ENCODE assay signal across 15 cellular contexts in genomic region chr19:1668048-1668338, GRCh38. TPM values are rescaled to one million over a fixed set of nuclear protein-coding genes. Genes with fewer than 3 reads are reported as not detected.
A peak's percentile ranks its signal among the peaks of the same experiment; 100 is the strongest.
DNase-seq lines count a peak whose midpoint lies in the region; ATAC-seq, FAIRE-seq and TF ChIP-seq lines count a peak whose summit lies in the region.
"Had no signal": no experiment of that assay in that cellular context is flagged by ENCODE, and none has a peak within 500 bp of the region (broad histone marks: within the 10 kb centered on the region; RNA-seq: fewer than 3 reads in every experiment).

No MANE protein-coding gene starts in this region.

- TF ChIP-seq EP300 in H1 (IDR thresholded peaks at IDR 0.05; ENCODE audit: borderline replicate concordance in 1 of 2, low read depth in 2 of 2, low read length in 2 of 2) = no peak

- peak overlapping the region; percentile 32; the same call in 1 of the 2 replicates for H2BK20ac ChIP-seq in H1 (ENCODE audit: low read length)

- H4K5ac ChIP-seq in H1 (ENCODE audit: insufficient read length, low read depth, low read length) = no peak overlapping the region

- no peak overlapping the region for H3K27ac Mint-ChIP-seq in activated naive CD8-positive, alpha-beta T cell
- no peak overlapping the region for H3K27ac Mint-ChIP-seq in activated naive CD8-positive, alpha-beta T cell treated with anti-CD3 and anti-CD28 coated beads for 36 hours
- no peak overlapping the region for H3K27ac Mint-ChIP-seq in stimulated activated naive CD8-positive, alpha-beta T cell treated with anti-CD3 and anti-CD28 coated beads, Interleukin-15, amount 100 ng/mL, for 72 hours
- no peak overlapping the region for H3K27ac Mint-ChIP-seq in activated CD4-positive, alpha-beta T cell treated with anti-CD3 and anti-CD28 coated beads for 36 hours

- peaks cover 24% of the 10 kb centered on the region for H3K4me1 ChIP-seq in NT2/D1 (ENCODE audit: insufficient read depth, insufficient read length)
- peaks cover 0 to 16% (median 8%) of the 10 kb centered on the region in 4 experiments; a peak in 6 of 7 replicates for H3K4me1 ChIP-seq in H1 (replicated peaks in 1 of 4; ENCODE audit: control insufficient read depth in 3 of 4, insufficient read depth in 4 of 4, low read length in 3 of 4)

- intact Hi-C loops in activated CD4-positive, alpha-beta T cell treated with anti-CD3 and anti-CD28 coated beads for 36 hours (cut with DNase I, micrococcal nuclease) = no loop called here

- no peak overlapping the region for H2BK5ac ChIP-seq in H1 (ENCODE audit: low read depth, low read length)

- WGBS in H1 (ENCODE audit: extremely low coverage in 1 of 2, insufficient coverage in 1 of 2, insufficient read length in 1 of 2, insufficient replicate concordance in 2 of 2, low coverage in 1 of 2, low lambda C conversion rate in 2 of 2, missing lambda C conversion rate in 1 of 2), 2 experiments = 51% methylated on average over 2 of the region's 2 CpGs; no CpG with 5 or more reads in 1 of the 2 experiments

- no peak overlapping the region for H3K18ac ChIP-seq in H1 (ENCODE audit: extremely low read depth, low read length)

- H2BK120ac ChIP-seq in H1 (replicated peaks; ENCODE audit: low read depth, low read length) = no peak overlapping the region

- H3K79me2 ChIP-seq in H1 (ENCODE audit: control insufficient read depth in 1 of 2, insufficient read depth in 2 of 2, low read length in 2 of 2) = no peaks in the 10 kb centered on the region

- H3K56ac ChIP-seq in H1 (replicated peaks; ENCODE audit: insufficient read length, low read depth, low read length) = no peak overlapping the region

- CTCF ChIA-PET in H1 (lab: Charles Lee; ENCODE audit: partially characterized antibody) = interaction anchor here (1.5 kb wide), 1 partner anchor 114 kb away, joined by 6 read pairs; no protein-coding TSS in a partner anchor
- CTCF ChIA-PET in activated CD4-positive, alpha-beta T cell treated with anti-CD3 and anti-CD28 coated beads for 36 hours (lab: Charles Lee) = interaction anchor here (0.7 kb wide), 1 partner anchor 141 kb away, joined by 3 read pairs; no protein-coding TSS in a partner anchor

- H4K20me1 ChIP-seq in H1 (replicated peaks in 1 of 2; ENCODE audit: control insufficient read depth in 1 of 2, insufficient read depth in 2 of 2, low read length in 2 of 2) = peaks cover 0 to 3% of the 10 kb centered on the region in 2 experiments

- peaks cover 18% of the 10 kb centered on the region for H3K4me1 Mint-ChIP-seq in activated naive CD8-positive, alpha-beta T cell (ENCODE audit: low read depth)
- peaks cover 15% of the 10 kb centered on the region for H3K4me1 Mint-ChIP-seq in activated naive CD8-positive, alpha-beta T cell treated with anti-CD3 and anti-CD28 coated beads for 36 hours
- H3K4me1 Mint-ChIP-seq in stimulated activated naive CD8-positive, alpha-beta T cell treated with anti-CD3 and anti-CD28 coated beads, Interleukin-15, amount 100 ng/mL, for 72 hours = peaks cover 38% of the 10 kb centered on the region
- peaks cover 15% of the 10 kb centered on the region for H3K4me1 Mint-ChIP-seq in activated CD4-positive, alpha-beta T cell treated with anti-CD3 and anti-CD28 coated beads for 36 hours

- H3K14ac ChIP-seq in H1 (ENCODE audit: insufficient read length) = no peak overlapping the region

- no peak overlapping the region for H4K91ac ChIP-seq in H1 (replicated peaks; ENCODE audit: insufficient read length, low read length)

- no peak for DNase-seq in activated naive CD8-positive, alpha-beta T cell treated with anti-CD3 and anti-CD28 coated beads for 36 hours
- no peak for DNase-seq in NT2/D1 (ENCODE audit: low read depth, low spot score)
- no peak for DNase-seq in H1 (ENCODE audit: low read depth in 1 of 2, low spot score in 2 of 2)
- DNase-seq in stimulated activated naive CD8-positive, alpha-beta T cell treated with anti-CD3 and anti-CD28 coated beads, Interleukin-15, amount 100 ng/mL, for 72 hours = no peak
- no peak for DNase-seq in activated CD4-positive, alpha-beta T cell treated with anti-CD3 and anti-CD28 coated beads for 36 hours
- no peak for DNase-seq in SHP77 treated with DMSO at 0.1 percent for 48 hours (lab: John Stamatoyannopoulos, UW)
- DNase-seq: activated gamma-delta T cell treated with Interleukin-2 at 50 U/mL for 16 hours, dorsolateral prefrontal cortex, left colon, NCI-H1436 treated with DMSO at 0.1 percent for 48 hours, NCI-H446 treated with DMSO at 0.1 percent for 48 hours, small intestine had no signal

- H3K36me3 ChIP-seq in NT2/D1 (ENCODE audit: insufficient read depth, insufficient read length, low read length) = no peaks in the 10 kb centered on the region
- H3K36me3 ChIP-seq in H1 (ENCODE audit: control insufficient read depth in 2 of 4, insufficient read depth in 4 of 4, low read length in 3 of 4) = no peaks in the 10 kb centered on the region

- peak overlapping the region; percentile 0 to 65; a peak in 1 of 4 replicates for H3K4me2 ChIP-seq in H1 (ENCODE audit: insufficient read depth in 1 of 2, low read depth in 2 of 2, low read length in 2 of 2)

- FAIRE-seq in H1 (lab: Jason Lieb, UNC) = no peak
- FAIRE-seq: G401.6, small intestine had no signal

- H2AFZ ChIP-seq in H1 (ENCODE audit: low read length) = no peak overlapping the region

- no peak for TF ChIP-seq RAD21 in H1 (IDR thresholded peaks at IDR 0.05 in 1 of 2, conservative IDR thresholded peaks at IDR 0.05 in 1 of 2; ENCODE audit: low read depth in 2 of 2, low read length in 2 of 2)

- ATAC-seq in stimulated activated naive CD8-positive, alpha-beta T cell treated with anti-CD3 and anti-CD28 coated beads, Interleukin-15, amount 100 ng/mL, for 72 hours = no peak
- ATAC-seq in GM19324 (IDR thresholded peaks at IDR 0.05; ENCODE audit: low FRiP score, unreplicated experiment) = no peak
- ATAC-seq in activated CD4-positive, alpha-beta T cell treated with anti-CD3 and anti-CD28 coated beads for 36 hours = no peak

- peak overlapping the region; percentile 40; the same call in 1 of the 2 replicates for H2BK15ac ChIP-seq in H1 (ENCODE audit: low read length)

- H4K8ac ChIP-seq in H1 (ENCODE audit: extremely low read depth, insufficient read depth, low read length) = no peak overlapping the region

- H3K23me2 ChIP-seq in H1 (ENCODE audit: low read depth, low read length) = peaks cover 14% of the 10 kb centered on the region

- TF ChIP-seq POLR2A in H1 (IDR thresholded peaks at IDR 0.05; ENCODE audit: control extremely low read depth in 1 of 2, low read depth in 2 of 2, low read length in 2 of 2) = no peak

- H3K23ac ChIP-seq in H1 (ENCODE audit: insufficient read length) = no peak overlapping the region

- no peak overlapping the region for H3K27ac ChIP-seq in H1 (ENCODE audit: low read depth, low read length)
- H3K27ac ChIP-seq: dorsolateral prefrontal cortex had no signal

- H3K9ac ChIP-seq in NT2/D1 (ENCODE audit: insufficient read length, low read depth) (no peak overlapping the region), H1 (replicated peaks in 1 of 4; ENCODE audit: extremely low read depth in 1 of 4, low read depth in 3 of 4, low read length in 3 of 4) (no peak overlapping the region)

- H2BK12ac ChIP-seq in H1 (ENCODE audit: low read depth, low read length) = peak overlapping the region; percentile 80; the same call in 1 of the 2 replicates

- peak overlapping the region; percentile 12 for H3K4me3 ChIP-seq in NT2/D1 (ENCODE audit: insufficient read length, low read depth)
- H3K4me3 ChIP-seq in H1 (ENCODE audit: extremely low read depth in 1 of 4, insufficient read depth in 2 of 4, low read depth in 3 of 4, low read length in 4 of 4) = peak overlapping the region in 1 of 4 experiments; percentile 58; a peak in 2 of 8 replicates
- H3K4me3 ChIP-seq: dorsolateral prefrontal cortex had no signal

- POLR2A ChIA-PET in H1 (lab: Charles Lee; ENCODE audit: partially characterized antibody) = interaction anchor here (1.1 kb wide), 1 partner anchor 77 kb away, joined by 3 read pairs; no protein-coding TSS in a partner anchor
- POLR2A ChIA-PET in activated CD4-positive, alpha-beta T cell treated with anti-CD3 and anti-CD28 coated beads for 36 hours (lab: Charles Lee) = no interaction called here

- H3K4ac ChIP-seq in H1 (replicated peaks; ENCODE audit: insufficient read length, low read depth, low read length) = peak overlapping the region; percentile 54

- peaks cover 12% of the 10 kb centered on the region for H3K27me3 Mint-ChIP-seq in activated naive CD8-positive, alpha-beta T cell
- peaks cover 51% of the 10 kb centered on the region for H3K27me3 Mint-ChIP-seq in activated naive CD8-positive, alpha-beta T cell treated with anti-CD3 and anti-CD28 coated beads for 36 hours
- peaks cover 44% of the 10 kb centered on the region for H3K27me3 Mint-ChIP-seq in stimulated activated naive CD8-positive, alpha-beta T cell treated with anti-CD3 and anti-CD28 coated beads, Interleukin-15, amount 100 ng/mL, for 72 hours
- H3K27me3 Mint-ChIP-seq in activated CD4-positive, alpha-beta T cell treated with anti-CD3 and anti-CD28 coated beads for 36 hours = peaks cover 24% of the 10 kb centered on the region

- no peak for TF ChIP-seq CTCF in H1 (IDR thresholded peaks at IDR 0.05; ENCODE audit: control extremely low read depth in 1 of 3, insufficient read depth in 1 of 3, low read depth in 1 of 3, low read length in 3 of 3)

- H3K4me3 Mint-ChIP-seq in activated naive CD8-positive, alpha-beta T cell = peak overlapping the region; percentile 15
- H3K4me3 Mint-ChIP-seq in activated naive CD8-positive, alpha-beta T cell treated with anti-CD3 and anti-CD28 coated beads for 36 hours = no peak overlapping the region
- peak overlapping the region; percentile 20 to 35 for H3K4me3 Mint-ChIP-seq in stimulated activated naive CD8-positive, alpha-beta T cell treated with anti-CD3 and anti-CD28 coated beads, Interleukin-15, amount 100 ng/mL, for 72 hours
- no peak overlapping the region for H3K4me3 Mint-ChIP-seq in activated CD4-positive, alpha-beta T cell treated with anti-CD3 and anti-CD28 coated beads for 36 hours

- H2AK5ac ChIP-seq in H1 (ENCODE audit: low read depth, low read length) = no peak overlapping the region

- H3K79me1 ChIP-seq in H1 (ENCODE audit: low read depth, low read length) = no peaks in the 10 kb centered on the region

- no peaks in the 10 kb centered on the region for H3K36me3 Mint-ChIP-seq in activated naive CD8-positive, alpha-beta T cell
- H3K36me3 Mint-ChIP-seq in activated naive CD8-positive, alpha-beta T cell treated with anti-CD3 and anti-CD28 coated beads for 36 hours = no peaks in the 10 kb centered on the region
- no peaks in the 10 kb centered on the region for H3K36me3 Mint-ChIP-seq in activated CD4-positive, alpha-beta T cell treated with anti-CD3 and anti-CD28 coated beads for 36 hours (ENCODE audit: low read depth)

- H3K27me3 ChIP-seq in NT2/D1 (ENCODE audit: insufficient read depth, insufficient read length) (peaks cover 52% of the 10 kb centered on the region), H1 (replicated peaks in 1 of 4; ENCODE audit: control insufficient read depth in 3 of 4, extremely low read depth in 1 of 4, insufficient read depth in 3 of 4, low read length in 3 of 4) (peaks cover 26 to 56% (median 50%) of the 10 kb centered on the region in 4 experiments)

- H3K9me3 Mint-ChIP-seq in activated naive CD8-positive, alpha-beta T cell (ENCODE audit: low read depth) = no peaks in the 10 kb centered on the region
- H3K9me3 Mint-ChIP-seq in activated naive CD8-positive, alpha-beta T cell treated with anti-CD3 and anti-CD28 coated beads for 36 hours = no peaks in the 10 kb centered on the region
- H3K9me3 Mint-ChIP-seq in stimulated activated naive CD8-positive, alpha-beta T cell treated with anti-CD3 and anti-CD28 coated beads, Interleukin-15, amount 100 ng/mL, for 72 hours = no peaks in the 10 kb centered on the region
- no peaks in the 10 kb centered on the region for H3K9me3 Mint-ChIP-seq in activated CD4-positive, alpha-beta T cell treated with anti-CD3 and anti-CD28 coated beads for 36 hours (ENCODE audit: low read depth)

- no peaks in the 10 kb centered on the region for H3K9me3 ChIP-seq in NT2/D1 (ENCODE audit: insufficient read depth, low read length)
- no peaks in the 10 kb centered on the region for H3K9me3 ChIP-seq in H1 (ENCODE audit: insufficient read depth in 2 of 2, low read depth in 1 of 2, low read length in 1 of 2)

RNA-seq across cellular contexts. Expression of gene TCF3, which starts 15.6 kb away (rescaled TPM):
- 100 to 1,000 TPM; 106 TPM for total RNA-seq in activated naive CD8-positive, alpha-beta T cell treated with anti-CD3 and anti-CD28 coated beads for 36 hours
- 340 and 348 TPM in 2 replicates for total RNA-seq in H1 (2021; fragmentation: NEBNext Ultra II Directional; extraction: Animal tissue kit (Norgen Biotek cat#: 25700))
- polyA plus RNA-seq in H1 (2011; rRNA removed) = 241 and 471 TPM in 2 replicates
- polyA plus RNA-seq in H1 (2011; cell fraction: cytosol; rRNA removed) = 271 TPM
- 468 TPM for polyA plus RNA-seq in H1 (2011; cell fraction: nucleus; rRNA removed)
- 258 to 276 TPM (median 262 TPM) in 4 replicates for polyA plus RNA-seq in H1 (2012, experiment 1 of 2)
- polyA plus RNA-seq in H1 (2012, experiment 2 of 2) = 216 TPM
- polyA plus RNA-seq in H1 (2013, experiment 1 of 2) = 188 TPM
- polyA plus RNA-seq in H1 (2013, experiment 2 of 2) = 190 TPM
- polyA minus RNA-seq in H1 (2011; rRNA and poly(A)+ RNA removed) = 47.7 and 78.0 TPM in 2 replicates
- polyA minus RNA-seq in H1 (2011; cell fraction: cytosol; rRNA and poly(A)+ RNA removed) = 232 TPM
- polyA minus RNA-seq in H1 (2011; cell fraction: nucleus; rRNA and poly(A)+ RNA removed) = 124 TPM
- total RNA-seq in activated CD4-positive, alpha-beta T cell treated with anti-CD3 and anti-CD28 coated beads for 36 hours = 100 to 1,000 TPM; 115 to 133 TPM

Comparison
In these comparisons a context has a peak if more than half of its experiments do, and no peak if none do; other contexts are left out.
1. H3K4me3 Mint-ChIP-seq: peak in activated naive CD8-positive, alpha-beta T cell (single experiment) and stimulated activated naive CD8-positive, alpha-beta T cell treated with anti-CD3 and anti-CD28 coated beads, Interleukin-15, amount 100 ng/mL, for 72 hours (2 of 2); none in activated naive CD8-positive, alpha-beta T cell treated with anti-CD3 and anti-CD28 coated beads for 36 hours (single experiment) and activated CD4-positive, alpha-beta T cell treated with anti-CD3 and anti-CD28 coated beads for 36 hours (single experiment).